ENCODE assay signal across 29 cellular contexts in genomic region chr3:50371133-50371670, GRCh38. TPM values are rescaled to one million over a fixed set of nuclear protein-coding genes. Genes with fewer than 3 reads are reported as not detected.
DNase-seq lines count a peak whose midpoint lies in the region; ATAC-seq and TF ChIP-seq lines count a peak whose summit lies in the region.
"Had no signal": no experiment of that assay in that cellular context is flagged by ENCODE, and none has a peak within 500 bp of the region (broad histone marks: within the 10 kb centered on the region; RNA-seq: fewer than 3 reads in every experiment).

No MANE protein-coding gene starts in this region.

- no peaks in the 10 kb centered on the region for H3K36me3 Mint-ChIP-seq in mesothelial cell of epicardium
- H3K36me3 Mint-ChIP-seq: activated naive CD4-positive, alpha-beta T cell treated with anti-CD3 and anti-CD28 coated beads, Interleukin-2, amount 50 U/mL, for 24 hours; CD8-positive, alpha-beta memory T cell; naive thymus-derived CD4-positive, alpha-beta T cell had no signal

- ATAC-seq in GM21360 (IDR thresholded peaks at IDR 0.05; ENCODE audit: unreplicated experiment) (no peak), aorta (ENCODE audit: low FRiP score) (no peak), Right ventricle myocardium inferior (no peak)
- ATAC-seq: activated CD8-positive, alpha-beta T cell treated with anti-CD3 and anti-CD28 coated beads for 36 hours; left lung; naive thymus-derived CD4-positive, alpha-beta T cell had no signal

- peak; percentile 38 for DNase-seq in AG10803 (ENCODE audit: low read depth)
- peak; percentile 19 for DNase-seq in LHCN-M2 (ENCODE audit: low read depth)
- DNase-seq in dorsolateral prefrontal cortex = peak in 4 of 10 donors; percentile 36 to 63 (median 54)
- no peak for DNase-seq in mesothelial cell of epicardium (ENCODE audit: low spot score in 2 of 2, unreplicated experiment in 2 of 2)
- no peak for DNase-seq in T1000 (lab: John Stamatoyannopoulos, UW)
- no peak for DNase-seq in aorta
- no peak for DNase-seq in Right ventricle myocardium inferior (ENCODE audit: missing footprints)
- DNase-seq: activated CD8-positive, alpha-beta T cell treated with anti-CD3 and anti-CD28 coated beads for 36 hours; caudate nucleus; CD8-positive, alpha-beta memory T cell; DMS 273 treated with DMSO at 0.1 percent for 48 hours; endodermal cell; esophagus squamous epithelium; glutamatergic neuron; left lung; midbrain; naive thymus-derived CD4-positive, alpha-beta T cell; NCI-H187; NCI-H2171; small intestine; stimulated activated CD8-positive, alpha-beta memory T cell treated with anti-CD3 and anti-CD28 coated beads, Interleukin-4, amount 100 ng/mL, for 48 hours; SW 1271; T-helper 9 cell had no signal

- H3K36me3 ChIP-seq in aorta (ENCODE audit: control insufficient read depth in 1 of 2, insufficient read depth in 2 of 2, low read length in 1 of 2) = no peaks in the 10 kb centered on the region
- H3K36me3 ChIP-seq: ascending aorta, esophagus squamous epithelium, tibial nerve had no signal

- TF ChIP-seq CTCF in AG10803 (conservative IDR thresholded peaks at IDR 0.05; ENCODE audit: low read length) = no peak
- no peak for TF ChIP-seq CTCF in dorsolateral prefrontal cortex (IDR thresholded peaks at IDR 0.05 in 54 of 56, conservative IDR thresholded peaks at IDR 0.05 in 2 of 56; ENCODE audit: low read depth in 1 of 56, partially characterized antibody in 56 of 56)
- TF ChIP-seq CTCF in mesothelial cell of epicardium (IDR thresholded peaks at IDR 0.05; ENCODE audit: unreplicated experiment) = no peak

- no peak overlapping the region for H3K4me3 ChIP-seq in AG10803 (ENCODE audit: low read length)
- no peak overlapping the region for H3K4me3 ChIP-seq in dorsolateral prefrontal cortex
- H3K4me3 ChIP-seq in aorta (ENCODE audit: low read length in 2 of 2) = no peak overlapping the region
- H3K4me3 ChIP-seq: ascending aorta, esophagus squamous epithelium, left lung, tibial nerve had no signal

- WGBS in aorta, 2 donors = 88 to 91% methylated on average over 3 of the region's 3 CpGs

- H3K27ac Mint-ChIP-seq in mesothelial cell of epicardium = peak overlapping the region; percentile 69
- H3K27ac Mint-ChIP-seq: activated CD8-positive, alpha-beta T cell treated with anti-CD3 and anti-CD28 coated beads for 36 hours; activated naive CD4-positive, alpha-beta T cell treated with anti-CD3 and anti-CD28 coated beads, Interleukin-2, amount 50 U/mL, for 24 hours; activated T-helper 2 cell treated with anti-CD3 and anti-CD28 coated beads, Interferon-gamma antibody, Interleukin-2, Interleukin-4, amounts not matched to agents 10 μg/mL and 5 μg/mL and 100 μg/mL, durations not matched to agents 14 hours and 24 hours and 36 hours had no signal

- H3K9me3 ChIP-seq in aorta (ENCODE audit: control insufficient read depth, low read length) = no peaks in the 10 kb centered on the region
- H3K9me3 ChIP-seq: ascending aorta, esophagus squamous epithelium, left lung, tibial nerve had no signal

- H3K27ac ChIP-seq in dorsolateral prefrontal cortex = peak overlapping the region in 55 of 59 donors; percentile 8 to 88 (median 76)
- no peak overlapping the region for H3K27ac ChIP-seq in aorta (ENCODE audit: low read depth in 1 of 2, low read length in 2 of 2)
- H3K27ac ChIP-seq: ascending aorta, esophagus squamous epithelium, left lung, tibial nerve had no signal

- no peaks in the 10 kb centered on the region for H3K4me1 ChIP-seq in aorta (ENCODE audit: control insufficient read depth in 1 of 2, insufficient read depth in 2 of 2, low read length in 2 of 2)
- H3K4me1 ChIP-seq: ascending aorta, left lung had no signal

- intact Hi-C loops in dorsolateral prefrontal cortex (cut with DNase I) = loop anchor here in 1 of 2 donors (5.0 kb wide), 1 partner anchor 176 kb away; no protein-coding TSS in a partner anchor
- intact Hi-C loops in aorta (cut with DNase I) = no loop called here
- intact Hi-C loops in Right ventricle myocardium inferior (cut with DNase I) = no loop called here

- H3K4me3 Mint-ChIP-seq in mesothelial cell of epicardium = no peak overlapping the region
- H3K4me3 Mint-ChIP-seq: activated CD8-positive, alpha-beta T cell treated with anti-CD3 and anti-CD28 coated beads for 36 hours; activated naive CD4-positive, alpha-beta T cell treated with anti-CD3 and anti-CD28 coated beads, Interleukin-2, amount 50 U/mL, for 24 hours; endodermal cell; naive thymus-derived CD4-positive, alpha-beta T cell had no signal

- H3K4me1 Mint-ChIP-seq in mesothelial cell of epicardium = peaks cover 31% of the 10 kb centered on the region

- H3K27me3 Mint-ChIP-seq in mesothelial cell of epicardium (ENCODE audit: low read depth) = peaks cover under 1% of the 10 kb centered on the region
- H3K27me3 Mint-ChIP-seq: activated CD8-positive, alpha-beta T cell treated with anti-CD3 and anti-CD28 coated beads for 36 hours; activated naive CD4-positive, alpha-beta T cell treated with anti-CD3 and anti-CD28 coated beads, Interleukin-2, amount 50 U/mL, for 24 hours; CD8-positive, alpha-beta memory T cell had no signal

- H3K9me3 Mint-ChIP-seq in mesothelial cell of epicardium = no peaks in the 10 kb centered on the region
- H3K9me3 Mint-ChIP-seq: activated CD8-positive, alpha-beta T cell treated with anti-CD3 and anti-CD28 coated beads for 36 hours; activated naive CD4-positive, alpha-beta T cell treated with anti-CD3 and anti-CD28 coated beads, Interleukin-2, amount 50 U/mL, for 24 hours; activated T-helper 2 cell treated with anti-CD3 and anti-CD28 coated beads, Interferon-gamma antibody, Interleukin-2, Interleukin-4, amounts not matched to agents 10 μg/mL and 5 μg/mL and 100 μg/mL, durations not matched to agents 14 hours and 24 hours and 36 hours; CD8-positive, alpha-beta memory T cell; endodermal cell; naive thymus-derived CD4-positive, alpha-beta T cell had no signal

- no peaks in the 10 kb centered on the region for H3K27me3 ChIP-seq in dorsolateral prefrontal cortex
- H3K27me3 ChIP-seq in aorta (ENCODE audit: control insufficient read depth in 1 of 2, insufficient read depth in 2 of 2, low read length in 1 of 2) = no peaks in the 10 kb centered on the region
- H3K27me3 ChIP-seq: ascending aorta, tibial nerve had no signal

RNA-seq across cellular contexts. Expression of gene TMEM115, which starts 11.9 kb away (rescaled TPM):
- total RNA-seq in LHCN-M2 (2014; rRNA removed) (67.8 and 76.5 TPM in 2 replicates), dorsolateral prefrontal cortex (10 to 100 TPM; 19.2 to 33.5 (median 26.4) TPM), mesothelial cell of epicardium (38.6 to 41.3 TPM (median 40.3 TPM) in 3 replicates), aorta (10 to 100 TPM; 27.8 to 32.9 TPM), Right ventricle myocardium inferior (26.4 TPM)
- polyA plus RNA-seq in LHCN-M2 (2012) = 39.4 TPM
- 10 to 100 TPM; 10.3 to 31.8 TPM for polyA plus RNA-seq in aorta

RNA-seq across cellular contexts. Expression of gene CYB561D2, which starts 20.5 kb away (rescaled TPM):
- total RNA-seq in LHCN-M2 (2014; rRNA removed) = 37.9 and 42.3 TPM in 2 replicates
- polyA plus RNA-seq in LHCN-M2 (2012) = 31.2 TPM
- total RNA-seq in dorsolateral prefrontal cortex = 10 to 100 TPM in 113 of 120 experiments, 1 to 10 TPM in 7; 7.6 to 20.0 (median 13.4) TPM
- 12.9 to 13.6 TPM (median 13.1 TPM) in 3 replicates for total RNA-seq in mesothelial cell of epicardium
- 10 to 100 TPM in 1 of 2 donors, 1 to 10 TPM in 1; 7.9 to 12.2 TPM for total RNA-seq in aorta
- polyA plus RNA-seq in aorta = 10 to 100 TPM in 1 of 2 donors, 1 to 10 TPM in 1; 6.8 to 14.4 TPM
- total RNA-seq in Right ventricle myocardium inferior = 6.3 TPM

RNA-seq across cellular contexts. Expression of gene NPRL2, which starts 20.6 kb away (rescaled TPM):
- total RNA-seq in LHCN-M2 (2014; rRNA removed) (23.9 and 27.8 TPM in 2 replicates), dorsolateral prefrontal cortex (10 to 100 TPM; 24.6 to 51.7 (median 35.3) TPM), mesothelial cell of epicardium (19.9 to 23.4 TPM (median 23.3 TPM) in 3 replicates), aorta (10 to 100 TPM; 11.9 to 21.4 TPM), Right ventricle myocardium inferior (16.7 TPM)
- 25.0 TPM for polyA plus RNA-seq in LHCN-M2 (2012)
- polyA plus RNA-seq in aorta = 10 to 100 TPM; 17.3 to 41.9 TPM

RNA-seq across cellular contexts. Expression of gene ZMYND10, which starts 25.7 kb away (rescaled TPM):
- total RNA-seq in LHCN-M2 (2014; rRNA removed) (1.3 and 1.9 TPM in 2 replicates), dorsolateral prefrontal cortex (1 to 10 TPM; 1.1 to 7.6 (median 3.1) TPM), mesothelial cell of epicardium (0.54 to 1.00 TPM (median 0.83 TPM) in 3 replicates), aorta (under 1 TPM; 0.68 to 0.96 TPM), Right ventricle myocardium inferior (not detected)
- 1.1 TPM for polyA plus RNA-seq in LHCN-M2 (2012)
- polyA plus RNA-seq in aorta = 1 to 10 TPM in 1 of 2 donors, under 1 TPM in 1; 0.13 to 3.5 TPM
- total RNA-seq: ascending aorta, G401 had no signal

RNA-seq across cellular contexts. Expression of gene RASSF1, which starts 30.6 kb away (rescaled TPM):
- total RNA-seq in LHCN-M2 (2014; rRNA removed) (26.3 and 32.4 TPM in 2 replicates), dorsolateral prefrontal cortex (10 to 100 TPM; 10.1 to 23.5 (median 15.5) TPM), mesothelial cell of epicardium (13.7 to 15.4 TPM (median 14.3 TPM) in 3 replicates), aorta (10 to 100 TPM; 41.6 to 43.2 TPM), Right ventricle myocardium inferior (14.7 TPM)
- 33.2 TPM for polyA plus RNA-seq in LHCN-M2 (2012)
- polyA plus RNA-seq in aorta = 10 to 100 TPM; 33.6 to 42.3 TPM

Comparison
In these comparisons a context has a peak if more than half of its experiments do, and no peak if none do; other contexts are left out.
1. DNase-seq: peak in AG10803 (single experiment) and LHCN-M2 (single experiment); none in mesothelial cell of epicardium (0 of 2), T1000 (single experiment), aorta (0 of 2) and Right ventricle myocardium inferior (single experiment).
2. H3K27ac ChIP-seq: peak in dorsolateral prefrontal cortex (55 of 59); none in aorta (0 of 2).